In the genomic region with DNA sequence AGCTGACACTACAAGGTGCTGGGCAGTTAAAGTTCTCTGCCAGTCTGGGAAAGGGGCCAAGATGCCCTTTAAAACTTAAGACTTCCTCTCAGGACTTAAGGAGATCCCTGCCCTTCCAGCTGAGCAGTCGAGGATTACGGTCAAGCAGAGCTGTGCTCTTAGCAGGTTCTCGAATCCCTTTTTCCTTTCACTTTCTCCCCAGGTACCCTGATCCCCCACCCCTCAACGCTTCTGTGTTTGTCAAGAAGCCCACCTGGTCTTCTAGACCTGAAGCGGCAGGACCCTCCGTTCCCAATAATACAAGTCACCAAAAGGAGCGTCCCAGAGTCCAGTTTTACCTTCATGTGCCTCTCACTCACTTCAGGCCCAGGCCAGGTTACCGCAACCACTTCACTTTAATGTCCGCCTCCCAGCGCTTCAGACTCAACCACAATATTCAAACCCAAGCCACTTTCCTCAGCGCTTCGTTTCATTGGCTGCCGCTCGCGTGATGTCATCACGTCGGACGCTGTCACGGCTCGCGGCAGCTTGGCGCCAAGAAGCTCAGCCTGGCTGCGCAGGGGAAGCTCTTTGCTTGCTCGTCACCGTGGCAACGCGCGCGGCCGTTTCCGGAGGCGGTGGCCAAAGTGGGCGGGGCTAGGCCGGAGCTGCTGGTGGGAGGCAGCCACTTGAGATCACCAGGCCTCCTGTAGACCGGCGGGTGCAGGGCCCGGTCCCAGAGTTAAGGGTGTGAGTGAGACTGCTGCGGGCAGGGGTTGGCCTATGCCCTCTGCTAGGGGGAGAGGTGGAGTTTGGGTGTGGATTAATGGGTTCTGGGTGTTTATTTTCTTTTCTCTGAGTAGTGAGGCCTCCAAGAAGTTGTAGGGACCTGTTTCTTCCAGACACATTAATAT, we compare ENCODE assay signal across 8 cellular contexts. TPM values are rescaled to one million over a fixed set of nuclear protein-coding genes. Genes with fewer than 3 reads are reported as not detected.
DNase-seq lines count a peak whose midpoint lies in the region; ATAC-seq, FAIRE-seq and TF ChIP-seq lines count a peak whose summit lies in the region.

Gene KIF18A (minus strand): TSS at position 431 of the 893 bp plus-strand sequence. CDS start 10,209 bp downstream, outside the sequence.
Gene METTL15 (plus strand): TSS at position 663 of the 893 bp plus-strand sequence. CDS start 4,947 bp downstream, outside the sequence.

- no peak for TF ChIP-seq CTCF in WERI-Rb-1 (IDR thresholded peaks at IDR 0.05; ENCODE audit: low read depth, low read length)
- no peak for TF ChIP-seq CTCF in bronchial epithelial cell (IDR thresholded peaks at IDR 0.05; ENCODE audit: insufficient read depth, low read length, severe bottlenecking)
- no peak for TF ChIP-seq CTCF in smooth muscle cell (IDR thresholded peaks at IDR 0.05; ENCODE audit: borderline replicate concordance, insufficient read depth, poor library complexity, severe bottlenecking)

- peaks cover 43% of the 10 kb centered on the region for H3K4me1 ChIP-seq in smooth muscle cell (ENCODE audit: low read depth)

- H3F3A ChIP-seq in smooth muscle cell (ENCODE audit: low read depth) = peaks cover 6% of the 10 kb centered on the region

- H2AFZ ChIP-seq in smooth muscle cell (ENCODE audit: low read depth) = peak within 1 kb of the TSS; percentile 94

- in situ Hi-C loops in ACHN (cut with HindIII; ENCODE audit: low pct_ligation_motif_present, low pct_unique_long_range_greater_than_20kb, low sequenced_read_pairs) = no loop called here

- H3K9me3 ChIP-seq in WERI-Rb-1 (ENCODE audit: severe bottlenecking) (no peaks in the 10 kb centered on the region), smooth muscle cell (replicated peaks; ENCODE audit: low read depth) (no peaks in the 10 kb centered on the region)

- H3K27me3 ChIP-seq in WERI-Rb-1 (ENCODE audit: insufficient read depth, low read depth, severe bottlenecking) = no peaks in the 10 kb centered on the region
- no peaks in the 10 kb centered on the region for H3K27me3 ChIP-seq in bronchial epithelial cell (ENCODE audit: control insufficient read depth, insufficient read depth, low read length)
- no peaks in the 10 kb centered on the region for H3K27me3 ChIP-seq in smooth muscle cell (ENCODE audit: low read depth)

- H3K36me3 ChIP-seq in WERI-Rb-1 (no peaks in the 10 kb centered on the region), bronchial epithelial cell (ENCODE audit: control insufficient read depth, insufficient read depth, low read length) (no peaks in the 10 kb centered on the region), smooth muscle cell (ENCODE audit: low read depth) (no peaks in the 10 kb centered on the region)

- peak; percentile 98 for DNase-seq in ACHN
- peak; percentile 99 for DNase-seq in NCI-H2227 (lab: John Stamatoyannopoulos, UW; ENCODE audit: unreplicated experiment)
- peak; percentile 99 for DNase-seq in WERI-Rb-1
- DNase-seq in bronchial epithelial cell (ENCODE audit: low read depth) = peak; percentile 94
- DNase-seq in iPS-NIHi11 (ENCODE audit: low spot score) = peak; percentile 90
- peak; percentile 98 for DNase-seq in smooth muscle cell (lab: John Stamatoyannopoulos, UW; ENCODE audit: unreplicated experiment)

- peaks cover 82% of the 10 kb centered on the region for H3K79me2 ChIP-seq in smooth muscle cell (ENCODE audit: low read depth)

- H3K4me3 ChIP-seq in WERI-Rb-1 (ENCODE audit: low read depth, low read length) = peak within 1 kb of the TSS; percentile 66
- H3K4me3 ChIP-seq in bronchial epithelial cell (ENCODE audit: low read depth, low read length) = peak within 1 kb of the TSS; percentile 53
- H3K4me3 ChIP-seq in smooth muscle cell = peak within 1 kb of the TSS; percentile 84

- no peak for FAIRE-seq in bronchial epithelial cell (lab: Jason Lieb, UNC)

- WGBS in smooth muscle cell (ENCODE audit: low lambda C conversion rate) = under 1% methylated on average over 38 of the region's 38 CpGs

- H4K20me1 ChIP-seq in smooth muscle cell (ENCODE audit: low read depth) = no peaks in the 10 kb centered on the region

- H3K4me2 ChIP-seq in smooth muscle cell = peak within 1 kb of the TSS; percentile 98

- peak within 1 kb of the TSS; percentile 88 for H3K27ac ChIP-seq in WERI-Rb-1
- H3K27ac ChIP-seq in smooth muscle cell (ENCODE audit: low read depth) = peak within 1 kb of the TSS; percentile 96

- peak within 1 kb of the TSS; percentile 97 for H3K9ac ChIP-seq in smooth muscle cell (ENCODE audit: low read depth)

- ATAC-seq in GM18873 (IDR thresholded peaks at IDR 0.05; ENCODE audit: low FRiP score, unreplicated experiment) (peak; percentile 95), HG03139 (IDR thresholded peaks at IDR 0.05; ENCODE audit: unreplicated experiment) (peak; percentile 92)

RNA-seq across cellular contexts. Expression of gene KIF18A, which starts in this region (rescaled TPM):
- total RNA-seq in bronchial epithelial cell = 0.51 and 0.79 TPM in 2 replicates
- 5.4 and 6.7 TPM in 2 replicates for total RNA-seq in smooth muscle cell
- polyA plus RNA-seq in smooth muscle cell = 1.3 and 2.2 TPM in 2 replicates

RNA-seq across cellular contexts. Expression of gene METTL15, which starts in this region (rescaled TPM):
- 11.3 and 17.0 TPM in 2 replicates for total RNA-seq in bronchial epithelial cell
- total RNA-seq in smooth muscle cell = 21.3 and 26.1 TPM in 2 replicates
- polyA plus RNA-seq in smooth muscle cell = 8.1 and 11.7 TPM in 2 replicates

Comparison
In these comparisons a context has a peak if more than half of its experiments do, and no peak if none do; other contexts are left out.
1. Peak in every context shown above with its lines: DNase-seq, ATAC-seq, H3K4me3 ChIP-seq and H3K27ac ChIP-seq.